Comparison of ENCODE assay signal across 22 cellular contexts in the genomic region with DNA sequence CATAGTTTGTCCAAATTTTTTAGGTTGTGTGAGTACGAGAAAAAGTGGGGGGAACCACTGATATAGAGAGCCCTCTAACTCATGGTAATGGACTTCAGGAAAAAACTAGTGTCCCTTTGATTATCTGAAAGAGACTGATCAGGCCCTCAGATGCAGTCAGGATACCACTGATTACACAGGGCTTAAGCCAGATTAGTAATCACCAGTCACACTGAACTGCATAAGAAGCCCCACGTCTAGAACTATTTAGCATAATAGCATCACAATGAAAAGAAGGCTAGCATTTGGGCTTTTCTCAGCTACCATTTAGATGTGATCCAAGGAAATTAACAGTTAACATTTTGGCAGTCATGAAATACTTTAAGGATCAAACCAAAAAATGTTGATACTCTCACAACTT.
"Had no signal": no experiment of that assay in that cellular context is flagged by ENCODE, and none has a peak within 500 bp of the region (broad histone marks: within the 10 kb centered on the region; RNA-seq: fewer than 3 reads in every experiment).

No MANE protein-coding gene starts in this region.

- H3K27me3 ChIP-seq: esophagus squamous epithelium, neutrophil, sigmoid colon, stomach, testis, tibial artery had no signal

- DNase-seq: cortex of kidney; effector memory CD8-positive, alpha-beta T cell; erythroblast; esophagus squamous epithelium; foreskin melanocyte; glutamatergic neuron; heart right ventricle; hippocampal formation; immature natural killer cell; left ventricle myocardium superior; lower lobe of right lung; natural killer cell; right cardiac atrium; sigmoid colon; stimulated activated CD4-positive, alpha-beta T cell treated with anti-CD3 and anti-CD28 coated beads, Interleukin-2, amount 100 ng/mL, for 24 hours; stimulated activated CD4-positive, alpha-beta T cell treated with anti-CD3 and anti-CD28 coated beads, Interleukin-4, amount 100 ng/mL, for 24 hours; stimulated activated naive CD4-positive, alpha-beta T cell treated with Interleukin-2 at 50 U/mL for 16 hours; stomach; testis; tibial artery had no signal

- H3K79me2 ChIP-seq: parathyroid adenoma had no signal

- H3K36me3 ChIP-seq: esophagus squamous epithelium, heart right ventricle, lower lobe of right lung, neutrophil, sigmoid colon, stomach, tibial artery had no signal

- H3K27ac ChIP-seq: esophagus squamous epithelium, heart right ventricle, lower lobe of right lung, neutrophil, parathyroid adenoma, sigmoid colon, stomach, testis, tibial artery had no signal

- H3K9ac ChIP-seq: parathyroid adenoma had no signal

- H3K4me3 ChIP-seq: esophagus squamous epithelium, heart right ventricle, lower lobe of right lung, sigmoid colon, stomach, testis, tibial artery had no signal

- H3K4me1 ChIP-seq: esophagus squamous epithelium, heart right ventricle, lower lobe of right lung, parathyroid adenoma, sigmoid colon, stomach, testis, tibial artery had no signal
